ENCODE assay signal across 10 cellular contexts in the genomic region with DNA sequence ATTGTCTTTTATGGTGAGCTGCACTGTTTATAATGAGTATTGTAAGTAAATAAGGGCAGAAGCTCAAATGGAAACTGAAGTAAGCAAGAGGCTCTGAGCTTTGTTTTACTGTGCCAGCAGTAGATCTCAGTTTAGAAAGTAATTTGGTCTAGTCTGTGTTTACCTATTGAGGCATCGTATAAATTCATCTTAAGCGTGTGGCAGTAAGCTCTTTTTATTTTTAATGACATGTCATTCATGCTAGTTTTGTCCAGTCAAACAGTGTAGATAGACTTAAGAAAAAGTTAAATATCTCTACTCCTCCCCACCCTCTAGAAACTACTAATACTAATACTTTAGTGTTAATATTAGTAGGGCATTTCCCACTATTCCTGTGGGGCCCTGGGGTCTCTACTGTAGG. TPM values are rescaled to one million over a fixed set of nuclear protein-coding genes. Genes with fewer than 3 reads are reported as not detected.
A peak's percentile ranks its signal among the peaks of the same experiment; 100 is the strongest.
DNase-seq lines count a peak whose midpoint lies in the region; ATAC-seq and TF ChIP-seq lines count a peak whose summit lies in the region.
"Had no signal": no experiment of that assay in that cellular context is flagged by ENCODE, and none has a peak within 500 bp of the region (broad histone marks: within the 10 kb centered on the region; RNA-seq: fewer than 3 reads in every experiment).

No MANE protein-coding gene starts in this region.

- H3K79me2 ChIP-seq in DND-41 (ENCODE audit: insufficient read depth, low read length) (peaks cover 68% of the 10 kb centered on the region), parathyroid adenoma (peaks cover 48% of the 10 kb centered on the region)

- ATAC-seq in DND-41 (ENCODE audit: insufficient read depth, low read depth) (no peak), HG03196 (IDR thresholded peaks at IDR 0.05; ENCODE audit: unreplicated experiment) (no peak)

- DNase-seq in DND-41 (no peak), NCI-H69 (lab: John Stamatoyannopoulos, UW) (peak; percentile 49), endothelial cell (ENCODE audit: low spot score) (no peak), CD1c-positive myeloid dendritic cell (ENCODE audit: extremely low spot score) (no peak), hypothalamus (lab: John Stamatoyannopoulos, UW) (no peak), epidermal melanocyte (ENCODE audit: insufficient read length, low spot score) (no peak)
- DNase-seq: amniotic stem cell, NCI-H1436 treated with DMSO at 0.1 percent for 48 hours had no signal

- H3K36me3 ChIP-seq in DND-41 (ENCODE audit: insufficient read depth, low read length) = no peaks in the 10 kb centered on the region; the same call in 1 of the 2 replicates
- no peaks in the 10 kb centered on the region for H3K36me3 ChIP-seq in parathyroid adenoma (ENCODE audit: control insufficient read depth, insufficient read depth, low read length)

- peaks cover 44% of the 10 kb centered on the region for H3K4me1 ChIP-seq in DND-41 (ENCODE audit: insufficient read depth, low read length)
- H3K4me1 ChIP-seq in parathyroid adenoma = peaks cover 21% of the 10 kb centered on the region

- peak overlapping the region; percentile 52 for H3K27ac Mint-ChIP-seq in endothelial cell (ENCODE audit: unreplicated experiment)

- no peaks in the 10 kb centered on the region for H3K9me3 Mint-ChIP-seq in endothelial cell (ENCODE audit: unreplicated experiment)

- H3K36me3 Mint-ChIP-seq in endothelial cell (ENCODE audit: low read depth, unreplicated experiment) = no peaks in the 10 kb centered on the region

- peak overlapping the region; percentile 81 to 95; a peak in 3 of 4 replicates for H3K4me3 ChIP-seq in DND-41 (ENCODE audit: low read depth in 1 of 2, low read length in 2 of 2)
- peak overlapping the region; percentile 74 for H3K4me3 ChIP-seq in parathyroid adenoma (ENCODE audit: low read depth, low read length)

- H3K27me3 Mint-ChIP-seq in endothelial cell (ENCODE audit: unreplicated experiment) = peaks cover 11% of the 10 kb centered on the region

- peak overlapping the region; percentile 98 for H3K4me3 Mint-ChIP-seq in endothelial cell (ENCODE audit: unreplicated experiment)

- H3K9ac ChIP-seq in DND-41 (ENCODE audit: low read depth, low read length) (peak overlapping the region; percentile 75), parathyroid adenoma (no peak overlapping the region)

- H4K20me1 ChIP-seq in DND-41 (ENCODE audit: insufficient read depth, low read length) = peaks cover 23% of the 10 kb centered on the region; the same call in 1 of the 2 replicates

- H3K4me1 Mint-ChIP-seq in endothelial cell (ENCODE audit: unreplicated experiment) = peaks cover 36% of the 10 kb centered on the region

- no peaks in the 10 kb centered on the region for H3K27me3 ChIP-seq in DND-41 (ENCODE audit: insufficient read depth, low read length, poor library complexity)
- no peaks in the 10 kb centered on the region for H3K27me3 ChIP-seq in parathyroid adenoma (ENCODE audit: control insufficient read depth, insufficient read depth, low read length)

- H3K9me3 ChIP-seq in DND-41 (ENCODE audit: insufficient read depth, low read length, severe bottlenecking) = no peaks in the 10 kb centered on the region
- no peaks in the 10 kb centered on the region for H3K9me3 ChIP-seq in parathyroid adenoma (ENCODE audit: control insufficient read depth, low read length)

- H3K4me2 ChIP-seq in DND-41 (ENCODE audit: insufficient read depth, low read length) = peak overlapping the region; percentile 73
- H3K4me2 ChIP-seq in parathyroid adenoma (ENCODE audit: low read length) = peak overlapping the region; percentile 71

- peak overlapping the region; percentile 96 for H3K27ac ChIP-seq in DND-41 (ENCODE audit: low read length)
- no peak overlapping the region for H3K27ac ChIP-seq in parathyroid adenoma

- H2AFZ ChIP-seq in DND-41 (ENCODE audit: low read depth, low read length) (no peak overlapping the region), parathyroid adenoma (no peak overlapping the region)

- TF ChIP-seq CTCF in DND-41 (IDR thresholded peaks at IDR 0.05; ENCODE audit: borderline replicate concordance, extremely low read depth, low read length, poor library complexity, severe bottlenecking) (no peak), endothelial cell (IDR thresholded peaks at IDR 0.05; ENCODE audit: unreplicated experiment) (no peak), parathyroid adenoma (IDR thresholded peaks at IDR 0.05) (no peak)

RNA-seq across cellular contexts. Expression of gene ANO6, which starts 2.0 kb away (rescaled TPM):
- 50.8 TPM for total RNA-seq in endothelial cell (ENCODE audit: unreplicated experiment)
